ENCODE assay signal across 9 cellular contexts in the genomic region with DNA sequence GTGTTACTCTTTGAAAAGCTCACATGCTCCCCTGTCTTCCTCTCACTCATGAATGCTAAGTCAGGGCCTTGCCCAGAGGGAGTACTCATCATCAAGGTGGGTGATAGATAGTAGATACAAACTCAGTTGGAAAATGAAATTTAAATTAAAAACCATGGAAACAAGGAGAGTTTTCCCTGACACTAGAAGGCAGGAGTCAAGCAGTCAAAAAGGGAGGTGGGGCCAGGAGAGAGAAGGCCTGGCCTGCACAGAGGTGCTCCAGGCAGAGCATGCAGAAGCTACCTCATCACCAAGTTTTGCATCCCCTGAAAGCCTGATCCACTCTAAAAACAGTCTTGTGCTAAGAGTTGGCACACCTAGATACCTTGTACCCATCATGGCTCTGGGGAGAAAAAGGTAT.
A peak's percentile ranks its signal among the peaks of the same experiment; 100 is the strongest.
DNase-seq lines count a peak whose midpoint lies in the region; ATAC-seq and TF ChIP-seq lines count a peak whose summit lies in the region.
"Had no signal": no experiment of that assay in that cellular context is flagged by ENCODE, and none has a peak within 500 bp of the region (broad histone marks: within the 10 kb centered on the region; RNA-seq: fewer than 3 reads in every experiment).

No MANE protein-coding gene starts in this region.

- in situ Hi-C loops in T47D (cut with HindIII; ENCODE audit: low pct_unique_long_range_greater_than_20kb, low sequenced_read_pairs), result no loop called here

- intact Hi-C loops in mucosa of descending colon (cut with DNase I, micrococcal nuclease) (no loop called here), vagina (cut with DNase I) (no loop called here)

- peak; percentile 60 for ATAC-seq in mucosa of descending colon

- TF ChIP-seq POLR2A in vagina (IDR thresholded peaks at IDR 0.05), result no peak

- H3K4me1 ChIP-seq in mucosa of descending colon (ENCODE audit: low read depth) (no peaks in the 10 kb centered on the region), vagina (no peaks in the 10 kb centered on the region)

- H3K36me3 ChIP-seq in mucosa of descending colon (ENCODE audit: low read depth) (no peaks in the 10 kb centered on the region), vagina (no peaks in the 10 kb centered on the region)

- H3K27ac ChIP-seq in vagina, result no peak overlapping the region
- H3K27ac ChIP-seq: SK-N-MC had no signal

- H3K4me3 ChIP-seq in mucosa of descending colon, result no peak overlapping the region
- no peak overlapping the region for H3K4me3 ChIP-seq in vagina
- H3K4me3 ChIP-seq: SK-N-MC had no signal

- H3K9me3 ChIP-seq in mucosa of descending colon, result no peaks in the 10 kb centered on the region
- H3K9me3 ChIP-seq in vagina, result no peaks in the 10 kb centered on the region

- peak; percentile 25 for DNase-seq in ELR (ENCODE audit: low read depth)
- DNase-seq in Kasumi-1 (lab: John Stamatoyannopoulos, UW), result peak; percentile 2 to 5
- DNase-seq in T47D (ENCODE audit: low read depth in 1 of 2, low spot score in 1 of 2), result peak; percentile 13 to 42
- DNase-seq in mucosa of descending colon, result no peak
- DNase-seq in activated CD4-positive, alpha-beta T cell treated with anti-CD3 and anti-CD28 coated beads, Interleukin-2, amount 50 U/mL, for 4 hours, result no peak
- no peak for DNase-seq in effector CD8-positive, alpha-beta T cell (lab: John Stamatoyannopoulos, UW)
- no peak for DNase-seq in vagina (ENCODE audit: extremely low spot score in 2 of 2)
- DNase-seq: nucleus accumbens had no signal

- TF ChIP-seq CTCF in mucosa of descending colon (IDR thresholded peaks at IDR 0.05), result no peak
- no peak for TF ChIP-seq CTCF in vagina (IDR thresholded peaks at IDR 0.05)

- H3K27me3 ChIP-seq in vagina, result no peaks in the 10 kb centered on the region

Comparison
In these comparisons a context has a peak if more than half of its experiments do, and no peak if none do; other contexts are left out.
1. DNase-seq: peak in ELR (single experiment), Kasumi-1 (2 of 2) and T47D (2 of 2); none in mucosa of descending colon (0 of 3), activated CD4-positive, alpha-beta T cell treated with anti-CD3 and anti-CD28 coated beads, Interleukin-2, amount 50 U/mL, for 4 hours (0 of 2), effector CD8-positive, alpha-beta T cell (single experiment) and vagina (0 of 2).